Comparison of ENCODE assay signal across 22 cellular contexts in the genomic region with DNA sequence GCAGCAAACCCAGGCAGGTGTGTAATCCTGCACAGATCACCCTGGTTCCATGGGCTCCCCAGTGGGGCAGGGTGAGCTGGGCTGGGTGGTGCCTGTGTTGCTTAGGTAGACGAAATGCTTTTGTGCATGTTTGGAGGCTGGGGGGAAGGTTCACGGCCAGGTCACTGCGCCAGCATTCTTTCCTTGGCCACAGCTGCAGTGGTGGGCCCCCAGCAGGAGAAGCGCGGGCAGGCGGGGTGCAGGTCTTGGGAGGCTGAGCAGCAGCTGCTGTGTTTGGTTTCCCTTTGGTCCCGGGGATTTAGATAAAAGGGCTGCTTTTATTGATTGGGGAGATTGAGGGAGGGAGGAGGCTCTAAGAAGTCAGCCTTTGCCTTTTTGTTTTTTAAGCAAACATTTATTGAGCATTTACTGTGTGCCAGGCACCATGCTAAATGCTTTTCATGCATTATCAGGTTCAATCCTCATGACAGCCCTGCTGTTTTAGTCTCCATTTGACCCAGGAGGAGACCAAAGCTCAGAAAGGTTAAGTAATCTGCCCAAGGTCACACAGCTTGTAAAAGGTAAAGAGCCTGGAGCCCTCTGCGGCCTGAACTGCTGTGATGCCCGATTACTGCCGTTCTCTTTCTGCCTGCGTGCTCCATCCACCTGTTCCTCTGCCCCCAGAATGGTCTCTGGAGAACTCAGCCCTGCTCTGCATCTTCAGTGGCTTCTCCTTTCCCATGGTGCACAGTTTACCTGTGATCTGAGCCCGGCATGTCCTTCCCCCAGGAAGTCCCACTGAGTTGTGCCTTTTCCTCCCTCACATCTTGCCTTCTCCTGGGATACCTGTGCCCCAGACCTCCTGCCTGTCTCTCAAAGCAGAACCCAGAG.
DNase-seq lines count a peak whose midpoint lies in the region; ATAC-seq, FAIRE-seq and TF ChIP-seq lines count a peak whose summit lies in the region.
"Had no signal": no experiment of that assay in that cellular context is flagged by ENCODE, and none has a peak within 500 bp of the region (broad histone marks: within the 10 kb centered on the region; RNA-seq: fewer than 3 reads in every experiment).

No MANE protein-coding gene starts in this region.

- peak overlapping the region in 1 of 2 experiments; percentile 58 for H2BK12ac ChIP-seq in mesenchymal stem cell (ENCODE audit: low read length in 2 of 2)

- peak; percentile 69 for DNase-seq in DND-41
- DNase-seq in IMR-90, result peak; percentile 24
- peak; percentile 30 for DNase-seq in astrocyte (ENCODE audit: low read depth)
- no peak for DNase-seq in mesenchymal stem cell
- DNase-seq in NK-92 treated with Interleukin-12 subunit alpha and Interleukin-12 subunit beta, amount 100 ng/mL, for 24 hours (lab: John Stamatoyannopoulos, UW), result no peak
- DNase-seq in HTR-8/SVneo (ENCODE audit: insufficient read length, low spot score), result no peak
- DNase-seq in GM19239 (ENCODE audit: insufficient read length, low spot score), result no peak
- DNase-seq: activated B cell treated with CpG ODN at 0.5 μM for 24 hours, amygdala, cerebellar nuclear complex, foreskin fibroblast, GF-D8, left colon, NCI-H1105 treated with DMSO at 0.1 percent for 48 hours, NCI-H2171 treated with DMSO at 0.1 percent for 48 hours, Peyer's patch, T-helper 1 cell, testis had no signal

- H4K91ac ChIP-seq in IMR-90 (ENCODE audit: insufficient read depth, low read depth, low read length), result peak overlapping the region; percentile 76
- no peak overlapping the region for H4K91ac ChIP-seq in mesenchymal stem cell (ENCODE audit: low read length)

- H2AK9ac ChIP-seq in IMR-90 (replicated peaks; ENCODE audit: low read depth, low read length, poor library complexity), result no peak overlapping the region

- H3K9me3 Mint-ChIP-seq in astrocyte (ENCODE audit: unreplicated experiment), result no peaks in the 10 kb centered on the region
- H3K9me3 Mint-ChIP-seq: activated B cell treated with CpG ODN at 0.5 μM for 24 hours had no signal

- POLR2A ChIA-PET in IMR-90 (lab: Charles Lee; ENCODE audit: unreplicated experiment), result no interaction called here

- H4K20me1 ChIP-seq in DND-41 (ENCODE audit: insufficient read depth, low read length) (no peaks in the 10 kb centered on the region), IMR-90 (ENCODE audit: insufficient read depth, low read length) (no peaks in the 10 kb centered on the region), astrocyte (ENCODE audit: insufficient read depth, low read length) (no peaks in the 10 kb centered on the region)

- H3K36me3 ChIP-seq in DND-41 (ENCODE audit: insufficient read depth, low read length) (no peaks in the 10 kb centered on the region), IMR-90 (ENCODE audit: control insufficient read depth, insufficient read depth, low read length) (no peaks in the 10 kb centered on the region), astrocyte (ENCODE audit: insufficient read depth, low read length) (no peaks in the 10 kb centered on the region), mesenchymal stem cell (ENCODE audit: control insufficient read depth in 1 of 2, insufficient read depth in 2 of 2, low read depth in 1 of 2, low read length in 2 of 2) (no peaks in the 10 kb centered on the region)
- H3K36me3 ChIP-seq: Peyer's patch had no signal

- H3K23ac ChIP-seq in IMR-90 (ENCODE audit: low read depth, low read length) (0 out of 2 replicates have a peak overlapping the region, but pooled peaks have one; percentile 32), mesenchymal stem cell (ENCODE audit: low read length in 2 of 2) (peak overlapping the region in 1 of 2 experiments; percentile 67)

- CTCF ChIA-PET in IMR-90 (lab: Yijun Ruan, JAX), result no interaction called here

- H2AK5ac ChIP-seq in IMR-90 (ENCODE audit: low read depth, low read length) (peak overlapping the region; percentile 91), mesenchymal stem cell (ENCODE audit: low read length, severe bottlenecking) (peak overlapping the region; percentile 33)

- H3K27me3 Mint-ChIP-seq in astrocyte (ENCODE audit: low read depth, unreplicated experiment), result peaks cover 17% of the 10 kb centered on the region

- H3K9ac ChIP-seq in DND-41 (ENCODE audit: low read depth, low read length), result no peak overlapping the region
- H3K9ac ChIP-seq in IMR-90 (ENCODE audit: low read depth, low read length), result no peak overlapping the region
- H3K9ac ChIP-seq in astrocyte (ENCODE audit: low read length), result no peak overlapping the region
- H3K9ac ChIP-seq in mesenchymal stem cell (ENCODE audit: low read length), result no peak overlapping the region
- H3K9ac ChIP-seq: KMS-11 had no signal

- H3K14ac ChIP-seq in IMR-90 (replicated peaks; ENCODE audit: low read depth, low read length), result peak overlapping the region; percentile 89; the same call in 1 of the 2 replicates
- peak overlapping the region in 1 of 2 experiments; percentile 28 for H3K14ac ChIP-seq in mesenchymal stem cell (ENCODE audit: low read length in 2 of 2)

- H3K4ac ChIP-seq in IMR-90 (ENCODE audit: low read depth, low read length) (peak overlapping the region; percentile 75), mesenchymal stem cell (ENCODE audit: low read depth in 1 of 2, low read length in 2 of 2) (peak overlapping the region in 1 of 2 experiments; percentile 47)

- WGBS in IMR-90 (ENCODE audit: extremely low coverage in 2 of 2, insufficient read length in 1 of 2), 2 experiments, result 67% methylated on average over 3 of the region's 12 CpGs; no CpG with 5 or more reads in 1 of the 2 experiments
- WGBS in mesenchymal stem cell, result 92% methylated on average over 12 of the region's 12 CpGs

- H3K18ac ChIP-seq in IMR-90 (ENCODE audit: low read depth, low read length) (no peak overlapping the region), mesenchymal stem cell (ENCODE audit: low read depth in 1 of 2, low read length in 2 of 2) (peak overlapping the region; percentile 33 to 67)

- TF ChIP-seq POLR2A in IMR-90 (IDR thresholded peaks at IDR 0.05; ENCODE audit: low read depth, low read length), result no peak

- H3K9me3 ChIP-seq in DND-41 (ENCODE audit: insufficient read depth, low read length, severe bottlenecking) (no peaks in the 10 kb centered on the region), IMR-90 (ENCODE audit: control insufficient read depth, insufficient read depth, low read length) (no peaks in the 10 kb centered on the region), astrocyte (ENCODE audit: insufficient read depth, low read depth, low read length) (no peaks in the 10 kb centered on the region), mesenchymal stem cell (ENCODE audit: control insufficient read depth, low read length) (no peaks in the 10 kb centered on the region)
- H3K9me3 ChIP-seq: Peyer's patch, testis had no signal

- no peak overlapping the region for H2BK5ac ChIP-seq in IMR-90 (ENCODE audit: low read depth, low read length, poor library complexity, severe bottlenecking)
- no peak overlapping the region for H2BK5ac ChIP-seq in mesenchymal stem cell (ENCODE audit: low read depth, low read length, poor library complexity, severe bottlenecking)

- dilution Hi-C loops in IMR-90 (cut with HindIII; ENCODE audit: low sequenced_read_pairs, unreplicated experiment), result no loop called here

- no peaks in the 10 kb centered on the region for H3K79me2 ChIP-seq in DND-41 (ENCODE audit: insufficient read depth, low read length)
- no peaks in the 10 kb centered on the region for H3K79me2 ChIP-seq in astrocyte (ENCODE audit: insufficient read depth, low read length)

- H3K27ac ChIP-seq in DND-41 (ENCODE audit: low read length), result no peak overlapping the region
- no peak overlapping the region for H3K27ac ChIP-seq in IMR-90 (ENCODE audit: insufficient read depth, low read length)
- H3K27ac ChIP-seq in astrocyte (ENCODE audit: low read depth, low read length), result no peak overlapping the region
- no peak overlapping the region for H3K27ac ChIP-seq in mesenchymal stem cell (ENCODE audit: low read length, poor library complexity, severe bottlenecking)
- H3K27ac ChIP-seq: KMS-11, Peyer's patch, testis had no signal

- peak overlapping the region; percentile 80 for H2BK20ac ChIP-seq in IMR-90 (ENCODE audit: low read depth, low read length)

- H2BK120ac ChIP-seq in IMR-90 (ENCODE audit: low read depth, low read length) (peak overlapping the region; percentile 98), mesenchymal stem cell (ENCODE audit: low read depth, low read length) (no peak overlapping the region)

- no peak overlapping the region for H3K27ac Mint-ChIP-seq in astrocyte (ENCODE audit: unreplicated experiment)
- H3K27ac Mint-ChIP-seq: activated B cell treated with CpG ODN at 0.5 μM for 24 hours had no signal

- peaks cover 34% of the 10 kb centered on the region for H3K9me1 ChIP-seq in IMR-90 (ENCODE audit: insufficient read depth, low read length)

- H4K8ac ChIP-seq in IMR-90 (ENCODE audit: low read depth in 2 of 2, low read length in 2 of 2) (peak overlapping the region in 1 of 2 experiments; percentile 63; a peak in 2 of 4 replicates), mesenchymal stem cell (ENCODE audit: low read length) (no peak overlapping the region)

- H3K4me1 ChIP-seq in DND-41 (ENCODE audit: insufficient read depth, low read length) (peaks cover 36% of the 10 kb centered on the region), IMR-90 (ENCODE audit: control insufficient read depth, insufficient read depth, low read length) (peaks cover 28% of the 10 kb centered on the region), astrocyte (ENCODE audit: insufficient read depth, low read length) (peaks cover 15% of the 10 kb centered on the region), mesenchymal stem cell (ENCODE audit: control insufficient read depth, insufficient read depth, low read depth, low read length) (peaks cover 23% of the 10 kb centered on the region)
- H3K4me1 ChIP-seq: Peyer's patch had no signal

- H3K56ac ChIP-seq in IMR-90 (ENCODE audit: extremely low read depth, insufficient read depth, low read length), result no peak overlapping the region

- peak; percentile 74 for ATAC-seq in DND-41 (ENCODE audit: insufficient read depth, low read depth)
- no peak for ATAC-seq in IMR-90 (ENCODE audit: low read depth)
- no peak for ATAC-seq in activated CD4-positive, CD25-positive, alpha-beta regulatory T cell treated with anti-CD3 and anti-CD28 coated beads, Interleukin-2, amount 50 U/mL, for 24 hours
- ATAC-seq: left colon had no signal

- peaks cover 0 to 13% of the 10 kb centered on the region in 2 experiments; a peak in 2 of 4 replicates for H3K79me1 ChIP-seq in IMR-90 (ENCODE audit: low read depth in 1 of 2, low read length in 2 of 2)
- H3K79me1 ChIP-seq in mesenchymal stem cell (replicated peaks; ENCODE audit: low read length, poor library complexity, severe bottlenecking), result no peaks in the 10 kb centered on the region

- intact Hi-C loops in IMR-90 (cut with micrococcal nuclease), result no loop called here

- peaks cover 10% of the 10 kb centered on the region for H3K4me1 Mint-ChIP-seq in astrocyte (ENCODE audit: low read depth, unreplicated experiment)
- H3K4me1 Mint-ChIP-seq: activated B cell treated with CpG ODN at 0.5 μM for 24 hours had no signal

- TF ChIP-seq CTCF in DND-41 (IDR thresholded peaks at IDR 0.05; ENCODE audit: borderline replicate concordance, extremely low read depth, low read length, poor library complexity, severe bottlenecking) (no peak), IMR-90 (conservative IDR thresholded peaks at IDR 0.05; ENCODE audit: low read depth, low read length) (no peak), astrocyte (IDR thresholded peaks at IDR 0.05; ENCODE audit: insufficient read depth, low read depth, low read length) (no peak)

- no TSS peak for BruUV-seq in IMR-90 (replicated peaks; lab: Mats Ljungman, UMichigan)

- TF ChIP-seq RAD21 in IMR-90 (IDR thresholded peaks at IDR 0.05; ENCODE audit: low read length), result no peak

- peak overlapping the region; percentile 82; the same call in 1 of the 3 replicates for H2BK15ac ChIP-seq in IMR-90 (ENCODE audit: low read depth, low read length)
- no peak overlapping the region for H2BK15ac ChIP-seq in mesenchymal stem cell (ENCODE audit: low read depth, poor library complexity, severe bottlenecking)

- H2AFZ ChIP-seq in DND-41 (ENCODE audit: low read depth, low read length), result no peak overlapping the region
- H2AFZ ChIP-seq in IMR-90 (replicated peaks; ENCODE audit: low read length, poor library complexity), result peak overlapping the region; percentile 63
- no peak overlapping the region for H2AFZ ChIP-seq in astrocyte (ENCODE audit: low read depth, low read length)
- H2AFZ ChIP-seq in mesenchymal stem cell (ENCODE audit: low read depth, low read length), result no peak overlapping the region

- in situ Hi-C loops in IMR-90 (cut with MboI; ENCODE audit: low sequenced_read_pairs), result no loop called here

- H3K27me3 ChIP-seq in DND-41 (ENCODE audit: insufficient read depth, low read length, poor library complexity), result peaks cover 2% of the 10 kb centered on the region
- no peaks in the 10 kb centered on the region for H3K27me3 ChIP-seq in IMR-90 (ENCODE audit: control insufficient read depth, insufficient read depth, low read length)
- H3K27me3 ChIP-seq in astrocyte (ENCODE audit: insufficient read depth, low read length), result no peaks in the 10 kb centered on the region
- H3K27me3 ChIP-seq in mesenchymal stem cell (ENCODE audit: control insufficient read depth in 1 of 2, insufficient read depth in 1 of 2, low read length in 2 of 2), result no peaks in the 10 kb centered on the region
- H3K27me3 ChIP-seq: Peyer's patch, testis had no signal

- no peak overlapping the region for H3K4me3 ChIP-seq in DND-41 (ENCODE audit: low read depth in 1 of 2, low read length in 2 of 2)
- H3K4me3 ChIP-seq in IMR-90 (ENCODE audit: insufficient read depth, low read depth, low read length), result no peak overlapping the region
- no peak overlapping the region for H3K4me3 ChIP-seq in astrocyte (ENCODE audit: insufficient read depth, low read depth, low read length)
- H3K4me3 ChIP-seq in mesenchymal stem cell (ENCODE audit: insufficient read depth in 1 of 2, low read depth in 1 of 2, low read length in 2 of 2), result no peak overlapping the region
- H3K4me3 ChIP-seq: Peyer's patch, testis had no signal

- H3K4me2 ChIP-seq in DND-41 (ENCODE audit: insufficient read depth, low read length), result no peak overlapping the region
- H3K4me2 ChIP-seq in IMR-90 (ENCODE audit: low read depth, low read length), result no peak overlapping the region
- peak overlapping the region; percentile 23 for H3K4me2 ChIP-seq in astrocyte (ENCODE audit: low read length)
- no peak overlapping the region for H3K4me2 ChIP-seq in mesenchymal stem cell (ENCODE audit: low read length, poor library complexity, severe bottlenecking)
- H3K4me2 ChIP-seq: KMS-11 had no signal

- no peak overlapping the region for H3K4me3 Mint-ChIP-seq in astrocyte (ENCODE audit: unreplicated experiment)
- H3K4me3 Mint-ChIP-seq: activated B cell treated with CpG ODN at 0.5 μM for 24 hours had no signal

- no peak overlapping the region for H4K5ac ChIP-seq in IMR-90 (ENCODE audit: low read depth, low read length)

- H3K36me3 Mint-ChIP-seq in astrocyte (ENCODE audit: low read depth, unreplicated experiment), result no peaks in the 10 kb centered on the region

- FAIRE-seq in astrocyte (lab: Jason Lieb, UNC) (no peak), HTR-8/SVneo (lab: Jason Lieb, UNC) (no peak), GM19239 (lab: Jason Lieb, UNC) (no peak)
- FAIRE-seq: endometrium, GM12892 had no signal

Comparison
In these comparisons a context has a peak if more than half of its experiments do, and no peak if none do; other contexts are left out.
1. DNase-seq: peak in DND-41 (single experiment), IMR-90 (single experiment) and astrocyte (single experiment); none in mesenchymal stem cell (single experiment), NK-92 treated with Interleukin-12 subunit alpha and Interleukin-12 subunit beta, amount 100 ng/mL, for 24 hours (single experiment), HTR-8/SVneo (single experiment) and GM19239 (single experiment).